In the genomic region with DNA sequence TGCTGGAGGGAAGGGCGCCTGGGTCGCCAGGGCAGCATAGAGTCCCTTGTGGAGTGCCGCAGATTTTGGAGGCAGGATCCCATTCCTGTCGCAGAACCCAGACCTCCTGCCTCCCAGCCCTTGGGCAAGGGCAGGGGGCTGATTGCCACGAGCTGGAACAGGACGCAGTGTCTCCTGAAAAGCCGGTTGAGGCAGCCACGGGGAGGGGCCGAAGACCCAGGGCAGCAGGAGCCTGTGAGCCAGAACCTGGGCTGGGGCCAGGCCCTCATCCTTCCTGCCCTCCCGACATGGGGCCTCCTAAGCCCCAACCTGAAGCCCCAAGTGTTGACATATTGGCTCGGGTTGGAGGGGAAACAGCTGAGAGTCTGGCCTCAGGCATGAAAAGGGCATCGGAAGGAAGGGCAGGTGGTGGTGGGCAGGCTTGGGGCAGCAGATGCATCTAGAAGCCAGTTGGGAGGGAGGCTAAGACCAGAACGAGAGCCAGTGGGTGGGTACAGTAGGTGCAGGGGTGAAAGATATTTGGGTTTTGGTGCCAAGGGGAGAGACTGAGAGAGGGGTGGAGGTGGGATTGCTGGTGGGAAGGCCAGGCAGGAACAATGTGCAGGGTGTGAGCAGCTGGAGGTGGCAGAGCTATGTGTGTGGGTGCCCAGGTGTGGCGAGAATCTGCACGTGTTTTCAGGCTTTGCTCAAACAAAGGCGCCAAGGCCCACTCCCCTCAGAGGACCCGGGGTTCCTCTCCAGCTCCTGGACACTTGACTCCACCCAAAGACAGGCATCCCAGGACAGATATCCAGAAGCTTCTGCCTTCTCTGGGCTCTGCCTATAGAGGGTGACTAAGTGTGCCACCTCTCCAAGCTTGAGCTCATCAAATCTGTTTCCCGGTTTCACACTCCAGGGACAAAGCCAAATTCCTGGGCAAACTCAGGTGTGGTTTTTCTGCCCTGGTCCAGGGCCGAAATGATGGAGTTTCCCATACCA, we compare ENCODE assay signal across 1 cellular context.
TF ChIP-seq lines count a peak whose summit lies in the region.

No MANE protein-coding gene starts in this region.

TF ChIP-seq in IMR-90, 13 proteins besides CTCF, POLR2A, EP300 and RAD21:
- TF ChIP-seq RFX5 (IDR thresholded peaks at IDR 0.05; ENCODE audit: low read depth, low read length) = no peak
